In genomic region chr10:14605231-14605925, GRCh38 we compare ENCODE assay signal across 8 cellular contexts.
A peak's percentile ranks its signal among the peaks of the same experiment; 100 is the strongest.
DNase-seq lines count a peak whose midpoint lies in the region; TF ChIP-seq lines count a peak whose summit lies in the region.

No MANE protein-coding gene starts in this region.

- no peak overlapping the region for H3K23ac ChIP-seq in H9 (ENCODE audit: insufficient read length, low read depth, low read length)

- H3K9me3 ChIP-seq in H9 (ENCODE audit: control insufficient read depth, low read depth, low read length) (no peaks in the 10 kb centered on the region), breast epithelium (no peaks in the 10 kb centered on the region), muscle layer of colon (ENCODE audit: low read length) (no peaks in the 10 kb centered on the region)

- H4K8ac ChIP-seq in H9 (replicated peaks; ENCODE audit: insufficient read length, low read depth, low read length), result no peak overlapping the region

- intact Hi-C loops in breast epithelium (cut with DNase I; ENCODE audit: low total_unique reads), result no loop called here

- H3K27me3 ChIP-seq in H9 (ENCODE audit: insufficient read depth, low read length) (no peaks in the 10 kb centered on the region; the same call in 1 of the 2 replicates), breast epithelium (no peaks in the 10 kb centered on the region), muscle layer of colon (ENCODE audit: control insufficient read depth in 1 of 2, insufficient read depth in 2 of 2, low read length in 2 of 2) (no peaks in the 10 kb centered on the region)

- peaks cover 32% of the 10 kb centered on the region for H3K27me3 Mint-ChIP-seq in H9 (ENCODE audit: low read depth)

- no peak overlapping the region for H2BK5ac ChIP-seq in H9 (ENCODE audit: insufficient read length, low read length)

- no peak overlapping the region for H2BK20ac ChIP-seq in H9 (ENCODE audit: low read depth, low read length, poor library complexity, severe bottlenecking)

- H4K91ac ChIP-seq in H9 (ENCODE audit: insufficient read length, low read depth, low read length), result no peak overlapping the region

- H3K18ac ChIP-seq in H9 (ENCODE audit: insufficient read length, low read depth, low read length), result no peak overlapping the region

- H2BK120ac ChIP-seq in H9 (ENCODE audit: low read depth, low read length, poor library complexity, severe bottlenecking), result no peak overlapping the region

- H3K14ac ChIP-seq in H9 (ENCODE audit: insufficient read depth, low read length), result no peak overlapping the region

- peak; percentile 25 for DNase-seq in DMS 273 (lab: John Stamatoyannopoulos, UW; ENCODE audit: unreplicated experiment)
- DNase-seq in DMS 273 treated with DMSO at 0.1 percent for 48 hours (lab: John Stamatoyannopoulos, UW), result no peak
- peak; percentile 17 for DNase-seq in H9
- DNase-seq in NB4 (ENCODE audit: low read depth), result peak; percentile 29
- no peak for DNase-seq in breast epithelium (ENCODE audit: low spot score in 2 of 2)
- DNase-seq in hippocampal formation (lab: John Stamatoyannopoulos, UW), result no peak
- DNase-seq in NCI-H1105 (lab: John Stamatoyannopoulos, UW), result no peak

- TF ChIP-seq CTCF in H9 (conservative IDR thresholded peaks at IDR 0.05), result no peak
- TF ChIP-seq CTCF in NB4 (IDR thresholded peaks at IDR 0.05; ENCODE audit: low read depth, low read length), result no peak
- TF ChIP-seq CTCF in breast epithelium (IDR thresholded peaks at IDR 0.05), result no peak

- H3T11ph ChIP-seq in H9 (ENCODE audit: low read length), result no peak overlapping the region

- no peak overlapping the region for H3K4ac ChIP-seq in H9 (ENCODE audit: low read depth, low read length)

- H2BK12ac ChIP-seq in H9 (ENCODE audit: insufficient read length, low read depth, low read length), result no peak overlapping the region

- H3K4me1 Mint-ChIP-seq in H9, result peaks cover 21 to 26% of the 10 kb centered on the region in 2 experiments

- no peak overlapping the region for H3K4me3 ChIP-seq in NB4 (ENCODE audit: low read depth, low read length)
- peak overlapping the region; percentile 50 to 89 (median 74) for H3K4me3 ChIP-seq in breast epithelium
- peak overlapping the region in 1 of 2 donors; percentile 64 for H3K4me3 ChIP-seq in muscle layer of colon (ENCODE audit: low read depth in 1 of 2, low read length in 2 of 2)

- H3K4me2 ChIP-seq in H9 (ENCODE audit: insufficient read depth, insufficient read length, low read length), result peak overlapping the region; percentile 85

- H3K4me3 Mint-ChIP-seq in H9, result peak overlapping the region; percentile 71 to 86

- no peak overlapping the region for H2AK5ac ChIP-seq in H9 (ENCODE audit: insufficient read length, low read length)

- H3K27ac ChIP-seq in H9 (ENCODE audit: insufficient read length, low read depth, low read length) (no peak overlapping the region), breast epithelium (peak overlapping the region in 1 of 2 donors; percentile 79), muscle layer of colon (ENCODE audit: low read depth, low read length) (peak overlapping the region; percentile 63)

- no peak overlapping the region for H3K56ac ChIP-seq in H9 (ENCODE audit: insufficient read length, low read depth, low read length)

- no peaks in the 10 kb centered on the region for H3K79me2 ChIP-seq in H9 (ENCODE audit: insufficient read depth, low read length)

- H3K79me1 ChIP-seq in H9 (ENCODE audit: insufficient read depth, low read depth, low read length, poor library complexity, severe bottlenecking), result no peaks in the 10 kb centered on the region

- no peaks in the 10 kb centered on the region for H4K20me1 ChIP-seq in H9 (ENCODE audit: control insufficient read depth, insufficient read depth, insufficient read length)

- H3K23me2 ChIP-seq in H9 (ENCODE audit: insufficient read length, low read depth, low read length, poor library complexity, severe bottlenecking), result peaks cover 7% of the 10 kb centered on the region

- H3K27ac Mint-ChIP-seq in H9, result no peak overlapping the region

- no peaks in the 10 kb centered on the region for H3K36me3 ChIP-seq in breast epithelium
- no peaks in the 10 kb centered on the region for H3K36me3 ChIP-seq in muscle layer of colon (ENCODE audit: insufficient read depth, low read length)

- WGBS in H9 (ENCODE audit: extremely low coverage, insufficient read length, low lambda C conversion rate), result no CpG with 5 or more reads among the region's 7 CpGs

- peaks cover 0 to 10% (median 10%) of the 10 kb centered on the region in 3 experiments; a peak in 3 of 7 replicates for H3K36me3 Mint-ChIP-seq in H9 (ENCODE audit: insufficient read depth in 1 of 3, low read depth in 3 of 3)

- H3K4me1 ChIP-seq in H9 (ENCODE audit: insufficient read depth, low read length) (no peaks in the 10 kb centered on the region), breast epithelium (peaks cover 2 to 4% of the 10 kb centered on the region in 2 donors), muscle layer of colon (ENCODE audit: insufficient read depth, low read length) (peaks cover 11% of the 10 kb centered on the region)

- H4K5ac ChIP-seq in H9 (ENCODE audit: insufficient read length, low read depth, low read length), result no peak overlapping the region

- no peaks in the 10 kb centered on the region for H3K9me3 Mint-ChIP-seq in H9

- H3K9ac ChIP-seq in H9 (ENCODE audit: extremely low read depth, insufficient read length, low read length) (no peak overlapping the region), muscle layer of colon (ENCODE audit: low read length) (peak overlapping the region; percentile 42)

- H2BK15ac ChIP-seq in H9 (ENCODE audit: low read depth, low read length), result no peak overlapping the region

- TF ChIP-seq POLR2A in NB4 (IDR thresholded peaks at IDR 0.05; ENCODE audit: extremely low read depth, insufficient read length) (no peak), breast epithelium (IDR thresholded peaks at IDR 0.05) (no peak)

- H2AFZ ChIP-seq in H9 (ENCODE audit: low read length), result no peak overlapping the region

Comparison
In these comparisons a context has a peak if more than half of its experiments do, and no peak if none do; other contexts are left out.
1. DNase-seq: peak in DMS 273 (single experiment), H9 (single experiment) and NB4 (single experiment); none in DMS 273 treated with DMSO at 0.1 percent for 48 hours (single experiment), breast epithelium (0 of 2), hippocampal formation (0 of 2) and NCI-H1105 (single experiment).